In genomic region chr17:77959216-77959925, GRCh38 we compare ENCODE assay signal across 8 cellular contexts. TPM values are rescaled to one million over a fixed set of nuclear protein-coding genes. Genes with fewer than 3 reads are reported as not detected.
DNase-seq lines count a peak whose midpoint lies in the region; ATAC-seq and TF ChIP-seq lines count a peak whose summit lies in the region.

No MANE protein-coding gene starts in this region.

- H3K27ac ChIP-seq in KOPT-K1 (ENCODE audit: low read depth, low read length, poor library complexity, severe bottlenecking) (peak overlapping the region; percentile 76), transverse colon (peak overlapping the region; percentile 45 to 84 (median 73))

- peaks cover 45% of the 10 kb centered on the region for H3K4me1 Mint-ChIP-seq in activated CD8-positive, alpha-beta T cell treated with anti-CD3 and anti-CD28 coated beads for 36 hours (ENCODE audit: low read depth)
- H3K4me1 Mint-ChIP-seq in natural killer cell = peaks cover 47 to 56% of the 10 kb centered on the region in 2 donors

- in situ Hi-C loops in transverse colon (cut with MboI; ENCODE audit: low pct_ligation_motif_present in 1 of 4, low pct_unique_long_range_greater_than_20kb in 1 of 4, low sequenced_read_pairs in 3 of 4) = no loop called here

- WGBS in transverse colon (ENCODE audit: low coverage in 1 of 2), 2 donors = 0 to 40% methylated on average over 1 to 41 of the region's 75 CpGs

- H3K4me1 ChIP-seq in transverse colon = peaks cover 0 to 45% (median 24%) of the 10 kb centered on the region in 4 donors

- peak overlapping the region; percentile 44 for H3K4me3 ChIP-seq in GM12865 (ENCODE audit: low read depth, low read length)
- peak overlapping the region; percentile 38 for H3K4me3 ChIP-seq in epithelial cell of esophagus (ENCODE audit: low read length)
- H3K4me3 ChIP-seq in transverse colon = peak overlapping the region; percentile 32 to 76 (median 57)

- no peaks in the 10 kb centered on the region for H3K9me3 Mint-ChIP-seq in activated CD8-positive, alpha-beta T cell treated with anti-CD3 and anti-CD28 coated beads for 36 hours
- no peaks in the 10 kb centered on the region for H3K9me3 Mint-ChIP-seq in natural killer cell

- peak overlapping the region; percentile 83 for H3K27ac Mint-ChIP-seq in activated CD8-positive, alpha-beta T cell treated with anti-CD3 and anti-CD28 coated beads for 36 hours
- H3K27ac Mint-ChIP-seq in natural killer cell = peak overlapping the region; percentile 87 to 88

- ATAC-seq in activated CD8-positive, alpha-beta T cell treated with anti-CD3 and anti-CD28 coated beads for 36 hours = no peak
- no peak for ATAC-seq in natural killer cell

- no peak for TF ChIP-seq CTCF in GM12865 (IDR thresholded peaks at IDR 0.05; ENCODE audit: insufficient read depth, low read depth, low read length, missing control alignments)
- no peak for TF ChIP-seq CTCF in activated CD8-positive, alpha-beta T cell treated with anti-CD3 and anti-CD28 coated beads for 36 hours (IDR thresholded peaks at IDR 0.05)
- TF ChIP-seq CTCF in epithelial cell of esophagus (IDR thresholded peaks at IDR 0.05; ENCODE audit: insufficient read depth, low read depth, low read length, missing control alignments) = no peak
- TF ChIP-seq CTCF in natural killer cell (IDR thresholded peaks at IDR 0.05) = no peak
- no peak for TF ChIP-seq CTCF in transverse colon (IDR thresholded peaks at IDR 0.05)

- H3K9me3 ChIP-seq in KOPT-K1 (ENCODE audit: insufficient read depth, low read length, poor library complexity, severe bottlenecking) (no peaks in the 10 kb centered on the region), transverse colon (no peaks in the 10 kb centered on the region)

- intact Hi-C loops in activated CD8-positive, alpha-beta T cell treated with anti-CD3 and anti-CD28 coated beads for 36 hours (cut with micrococcal nuclease) = no loop called here
- intact Hi-C loops in natural killer cell (cut with micrococcal nuclease) (loop anchor here (2.0 to 5.0 kb wide), 2 partner anchors 123 to 177 kb away; no protein-coding TSS in a partner anchor), transverse colon (cut with DNase I; ENCODE audit: low total_unique reads) (no loop called here)

- peak overlapping the region; percentile 84 for H3K4me3 Mint-ChIP-seq in activated CD8-positive, alpha-beta T cell treated with anti-CD3 and anti-CD28 coated beads for 36 hours
- peak overlapping the region; percentile 95 for H3K4me3 Mint-ChIP-seq in natural killer cell

- TF ChIP-seq POLR2A in transverse colon (IDR thresholded peaks at IDR 0.05) = no peak

- H3K27me3 Mint-ChIP-seq in activated CD8-positive, alpha-beta T cell treated with anti-CD3 and anti-CD28 coated beads for 36 hours = peaks cover 7% of the 10 kb centered on the region
- H3K27me3 Mint-ChIP-seq in natural killer cell (ENCODE audit: low read depth in 2 of 2) = peaks cover 0 to 3% of the 10 kb centered on the region in 2 donors

- CTCF ChIA-PET in activated CD8-positive, alpha-beta T cell treated with anti-CD3 and anti-CD28 coated beads for 36 hours (lab: Charles Lee) = interaction anchor here (0.8 to 1.2 kb wide), 3 partner anchors 13 to 54 kb away, joined by 3 to 4 read pairs (median 3); no protein-coding TSS in a partner anchor

- H3K27me3 ChIP-seq in transverse colon = peaks cover 23% of the 10 kb centered on the region

- TF ChIP-seq EP300 in transverse colon (IDR thresholded peaks at IDR 0.05; ENCODE audit: low read depth) = no peak

- POLR2A ChIA-PET in activated CD8-positive, alpha-beta T cell treated with anti-CD3 and anti-CD28 coated beads for 36 hours (lab: Charles Lee) = interaction anchor here (0.8 to 1.7 kb wide), 9 partner anchors 18 to 380 kb away, joined by 3 to 6 read pairs (median 4); no protein-coding TSS in a partner anchor

- H3K36me3 ChIP-seq in KOPT-K1 (ENCODE audit: insufficient read depth, low read length) (no peaks in the 10 kb centered on the region), transverse colon (no peaks in the 10 kb centered on the region)

- H3K36me3 Mint-ChIP-seq in activated CD8-positive, alpha-beta T cell treated with anti-CD3 and anti-CD28 coated beads for 36 hours (ENCODE audit: low read depth) = peaks cover 4% of the 10 kb centered on the region
- H3K36me3 Mint-ChIP-seq in natural killer cell = no peaks in the 10 kb centered on the region

- DNase-seq in GM12865 (ENCODE audit: low read depth) (no peak), epithelial cell of esophagus (ENCODE audit: low read depth) (peak; percentile 20), natural killer cell (peak; percentile 37), transverse colon (peak; percentile 21), epidermal melanocyte (ENCODE audit: insufficient read length, low spot score) (no peak), H4 (ENCODE audit: low spot score) (no peak)
- peak; percentile 55 for DNase-seq in activated CD8-positive, alpha-beta T cell treated with anti-CD3 and anti-CD28 coated beads for 36 hours

RNA-seq across cellular contexts. Expression of gene TNRC6C, which starts 0.9 kb away (rescaled TPM):
- total RNA-seq in activated CD8-positive, alpha-beta T cell treated with anti-CD3 and anti-CD28 coated beads for 36 hours = 10 to 100 TPM; 26.4 to 26.6 TPM
- total RNA-seq in natural killer cell (100 to 1,000 TPM in 1 of 3 donors, 10 to 100 TPM in 2; 74.3 to 100 (median 76.3) TPM), transverse colon (10 to 100 TPM in 2 of 4 donors, 1 to 10 TPM in 2; 7.5 to 16.9 (median 9.9) TPM)
- 2.6 and 6.9 TPM in 2 replicates for total RNA-seq in H4 (2014; rRNA removed; shearing (Covaris generic))

Comparison
In these comparisons a context has a peak if more than half of its experiments do, and no peak if none do; other contexts are left out.
1. DNase-seq: peak in activated CD8-positive, alpha-beta T cell treated with anti-CD3 and anti-CD28 coated beads for 36 hours (single experiment), epithelial cell of esophagus (single experiment), natural killer cell (single experiment) and transverse colon (single experiment); none in GM12865 (single experiment), epidermal melanocyte (single experiment) and H4 (single experiment).
2. Peak in every context shown above with its lines, with median percentiles within 50 percentile points of each other: H3K4me3 ChIP-seq.